Comparison of ENCODE assay signal across 13 cellular contexts in genomic region chr6:153618371-153619328, GRCh38.
A peak's percentile ranks its signal among the peaks of the same experiment; 100 is the strongest.
DNase-seq lines count a peak whose midpoint lies in the region; ATAC-seq and TF ChIP-seq lines count a peak whose summit lies in the region.
"Had no signal": no experiment of that assay in that cellular context is flagged by ENCODE, and none has a peak within 500 bp of the region (broad histone marks: within the 10 kb centered on the region; RNA-seq: fewer than 3 reads in every experiment).

No MANE protein-coding gene starts in this region.

- DNase-seq in iPS-NIHi7 (ENCODE audit: extremely low spot score) = peak; percentile 11
- peak; percentile 6 for DNase-seq in pons (ENCODE audit: low spot score)
- no peak for DNase-seq in activated CD4-positive, alpha-beta T cell treated with anti-CD3 and anti-CD28 coated beads, Interleukin-2, amount 50 U/mL, for 48 hours
- no peak for DNase-seq in SHP77 (lab: John Stamatoyannopoulos, UW)
- no peak for DNase-seq in stimulated activated CD4-positive, alpha-beta T cell treated with anti-CD3 and anti-CD28 coated beads, Interleukin-1b, Interleukin-23, amount 100 ng/mL, for 48 hours
- DNase-seq: DMS153, EL, NCI-H1417, NCI-H2029, NCI-H510A treated with DMSO at 0.1 percent for 48 hours had no signal

- TF ChIP-seq CTCF in VCaP (conservative IDR thresholded peaks at IDR 0.05) = no peak

- peak; percentile 52 for ATAC-seq in HG03432 (IDR thresholded peaks at IDR 0.05; ENCODE audit: unreplicated experiment)
- ATAC-seq: HCT116 had no signal

- peak overlapping the region; percentile 40; the same call in 1 of the 2 replicates for H3K27ac ChIP-seq in VCaP

Comparison
In these comparisons a context has a peak if more than half of its experiments do, and no peak if none do; other contexts are left out.
1. DNase-seq: peak in iPS-NIHi7 (single experiment) and pons (single experiment); none in activated CD4-positive, alpha-beta T cell treated with anti-CD3 and anti-CD28 coated beads, Interleukin-2, amount 50 U/mL, for 48 hours (0 of 2), SHP77 (0 of 2) and stimulated activated CD4-positive, alpha-beta T cell treated with anti-CD3 and anti-CD28 coated beads, Interleukin-1b, Interleukin-23, amount 100 ng/mL, for 48 hours (single experiment).